ENCODE assay signal across 8 cellular contexts in genomic region chr2:104378853-104379374, GRCh38.
DNase-seq lines count a peak whose midpoint lies in the region; FAIRE-seq lines count a peak whose summit lies in the region.

No MANE protein-coding gene starts in this region.

- H3K27me3 ChIP-seq in GM23248 (replicated peaks; ENCODE audit: insufficient read depth) (no peaks in the 10 kb centered on the region), iPS-20b (ENCODE audit: insufficient read depth, low read length) (no peaks in the 10 kb centered on the region), small intestine (ENCODE audit: control insufficient read depth in 2 of 2, insufficient read depth in 2 of 2, low read length in 2 of 2) (no peaks in the 10 kb centered on the region)

- FAIRE-seq in small intestine (lab: Jason Lieb, UNC), result no peak

- peak overlapping the region; percentile 92 for H3K27ac Mint-ChIP-seq in activated naive CD8-positive, alpha-beta T cell treated with anti-CD3 and anti-CD28 coated beads for 36 hours

- H3K4me1 ChIP-seq in GM23248 (ENCODE audit: insufficient read depth) (no peaks in the 10 kb centered on the region), iPS-20b (ENCODE audit: insufficient read depth, low read length) (peaks cover 4% of the 10 kb centered on the region; the same call in 1 of the 2 replicates), small intestine (ENCODE audit: control insufficient read depth in 2 of 2, insufficient read depth in 1 of 2, low read depth in 1 of 2, low read length in 1 of 2) (no peaks in the 10 kb centered on the region)

- no peaks in the 10 kb centered on the region for H3K79me2 ChIP-seq in GM23248 (ENCODE audit: insufficient read depth)

- H3K4me1 Mint-ChIP-seq in activated naive CD8-positive, alpha-beta T cell treated with anti-CD3 and anti-CD28 coated beads for 36 hours, result peaks cover 8% of the 10 kb centered on the region

- H3F3A ChIP-seq in GM23248 (ENCODE audit: insufficient read depth), result no peaks in the 10 kb centered on the region

- peak overlapping the region; percentile 84 for H3K4me3 Mint-ChIP-seq in activated naive CD8-positive, alpha-beta T cell treated with anti-CD3 and anti-CD28 coated beads for 36 hours

- H3K27me3 Mint-ChIP-seq in activated naive CD8-positive, alpha-beta T cell treated with anti-CD3 and anti-CD28 coated beads for 36 hours, result peaks cover 3% of the 10 kb centered on the region

- H3K9me2 ChIP-seq in GM23248 (ENCODE audit: insufficient read depth), result no peaks in the 10 kb centered on the region

- peaks cover 3% of the 10 kb centered on the region for H3K36me3 Mint-ChIP-seq in activated naive CD8-positive, alpha-beta T cell treated with anti-CD3 and anti-CD28 coated beads for 36 hours

- no peaks in the 10 kb centered on the region for H4K20me1 ChIP-seq in GM23248 (ENCODE audit: insufficient read depth)

- H3K4me2 ChIP-seq in GM23248 (ENCODE audit: unreplicated experiment), result peak overlapping the region; percentile 38

- no peaks in the 10 kb centered on the region for H3K9me3 Mint-ChIP-seq in activated naive CD8-positive, alpha-beta T cell treated with anti-CD3 and anti-CD28 coated beads for 36 hours

- H3K9ac ChIP-seq in GM23248 (no peak overlapping the region), iPS-20b (ENCODE audit: low read depth, low read length) (peak overlapping the region; percentile 41; the same call in 1 of the 2 replicates)

- DNase-seq in G401 (ENCODE audit: low spot score) (peak; percentile 84), GM23248 (peak; percentile 30), NCI-H2081 (lab: John Stamatoyannopoulos, UW) (peak; percentile 55 to 74), small intestine (peak; percentile 55), EL (no peak), NCI-H226 (no peak)
- peak; percentile 1 for DNase-seq in activated naive CD8-positive, alpha-beta T cell treated with anti-CD3 and anti-CD28 coated beads for 36 hours

- in situ Hi-C loops in G401 (cut with HindIII; ENCODE audit: low sequenced_read_pairs), result no loop called here
- in situ Hi-C loops in GM23248 (cut with MboI), result no loop called here

- peak overlapping the region; percentile 59 for H3K4me3 ChIP-seq in GM23248
- H3K4me3 ChIP-seq in iPS-20b (ENCODE audit: low read length), result peak overlapping the region; percentile 60
- H3K4me3 ChIP-seq in small intestine (ENCODE audit: low read depth in 1 of 2, low read length in 2 of 2), result peak overlapping the region in 1 of 2 donors; percentile 30

- 0 to 1% methylated on average over 3 of the region's 3 CpGs for WGBS in GM23248 (ENCODE audit: low coverage in 1 of 2, low lambda C conversion rate in 2 of 2, missing lambda C conversion rate in 2 of 2), 2 experiments
- 3 to 7% (median 4%) methylated on average over 3 of the region's 3 CpGs for WGBS in small intestine, 3 donors

- H3K27ac ChIP-seq in GM23248 (no peak overlapping the region), iPS-20b (ENCODE audit: low read length) (no peak overlapping the region), small intestine (ENCODE audit: low read depth in 1 of 2, low read length in 1 of 2) (no peak overlapping the region)

- H3K36me3 ChIP-seq in GM23248 (ENCODE audit: low read depth) (no peaks in the 10 kb centered on the region), iPS-20b (ENCODE audit: insufficient read depth, low read depth, low read length) (no peaks in the 10 kb centered on the region), small intestine (ENCODE audit: control insufficient read depth in 2 of 2, insufficient read depth in 2 of 2, low read length in 2 of 2) (no peaks in the 10 kb centered on the region)

- no peaks in the 10 kb centered on the region for H3K9me3 ChIP-seq in GM23248 (ENCODE audit: low read depth)
- no peaks in the 10 kb centered on the region for H3K9me3 ChIP-seq in iPS-20b (ENCODE audit: insufficient read depth, low read depth, low read length)
- no peaks in the 10 kb centered on the region for H3K9me3 ChIP-seq in small intestine (ENCODE audit: control insufficient read depth, low read depth)

- H2AFZ ChIP-seq in GM23248, result peak overlapping the region; percentile 67

Comparison
In these comparisons a context has a peak if more than half of its experiments do, and no peak if none do; other contexts are left out.
1. DNase-seq: peak in G401 (single experiment), GM23248 (single experiment), NCI-H2081 (2 of 2), activated naive CD8-positive, alpha-beta T cell treated with anti-CD3 and anti-CD28 coated beads for 36 hours (single experiment) and small intestine (single experiment); none in EL (single experiment) and NCI-H226 (single experiment).